10 cellular contexts compared by ENCODE assay signal in genomic region chr15:95669146-95669922, GRCh38.
DNase-seq lines count a peak whose midpoint lies in the region; ATAC-seq and TF ChIP-seq lines count a peak whose summit lies in the region.
"Had no signal": no experiment of that assay in that cellular context is flagged by ENCODE, and none has a peak within 500 bp of the region (broad histone marks: within the 10 kb centered on the region; RNA-seq: fewer than 3 reads in every experiment).

No MANE protein-coding gene starts in this region.

- WGBS in mammary epithelial cell (ENCODE audit: low coverage, missing lambda C conversion rate): 72% methylated on average over 10 of the region's 10 CpGs
- WGBS in upper lobe of left lung, 2 donors: 48 to 51% methylated on average over 10 of the region's 10 CpGs

- no peak overlapping the region for H3K4me3 Mint-ChIP-seq in T-helper 17 cell

- no peak overlapping the region for H2AFZ ChIP-seq in mammary epithelial cell (ENCODE audit: low read depth, low read length)

- no peak for TF ChIP-seq EP300 in upper lobe of left lung (IDR thresholded peaks at IDR 0.05)

- in situ Hi-C loops in mammary epithelial cell (cut with MboI; ENCODE audit: low sequenced_read_pairs in 2 of 2): no loop called here

- H3K9me3 ChIP-seq in breast epithelium (no peaks in the 10 kb centered on the region), mammary epithelial cell (replicated peaks; ENCODE audit: insufficient read depth, low read length) (no peaks in the 10 kb centered on the region), MG63 (no peaks in the 10 kb centered on the region), upper lobe of left lung (no peaks in the 10 kb centered on the region), T-helper 17 cell (ENCODE audit: control insufficient read depth, low read length, poor library complexity, severe bottlenecking) (no peaks in the 10 kb centered on the region)

- H3K27me3 Mint-ChIP-seq in T-helper 17 cell: no peaks in the 10 kb centered on the region

- TF ChIP-seq CTCF in breast epithelium (IDR thresholded peaks at IDR 0.05) (no peak), mammary epithelial cell (conservative IDR thresholded peaks at IDR 0.05 in 1 of 2, IDR thresholded peaks at IDR 0.05 in 1 of 2; ENCODE audit: extremely low read depth in 1 of 2, insufficient read depth in 1 of 2, low read depth in 1 of 2, low read length in 2 of 2) (no peak), upper lobe of left lung (IDR thresholded peaks at IDR 0.05) (no peak)

- no peaks in the 10 kb centered on the region for H3K36me3 ChIP-seq in breast epithelium
- no peaks in the 10 kb centered on the region for H3K36me3 ChIP-seq in mammary epithelial cell (ENCODE audit: insufficient read depth, low read length)
- no peaks in the 10 kb centered on the region for H3K36me3 ChIP-seq in MG63
- H3K36me3 ChIP-seq in upper lobe of left lung: no peaks in the 10 kb centered on the region

- H4K20me1 ChIP-seq in mammary epithelial cell (ENCODE audit: insufficient read depth, low read length): no peaks in the 10 kb centered on the region

- H3K27me3 ChIP-seq in breast epithelium (no peaks in the 10 kb centered on the region), mammary epithelial cell (ENCODE audit: insufficient read depth, low read length) (no peaks in the 10 kb centered on the region), MG63 (no peaks in the 10 kb centered on the region), upper lobe of left lung (no peaks in the 10 kb centered on the region)

- BruUV-seq in mammary epithelial cell (replicated peaks; lab: Mats Ljungman, UMichigan): no TSS peak

- TF ChIP-seq POLR2A in breast epithelium (IDR thresholded peaks at IDR 0.05): no peak
- TF ChIP-seq POLR2A in upper lobe of left lung (IDR thresholded peaks at IDR 0.05): no peak

- H3K27ac ChIP-seq in breast epithelium (peak overlapping the region; percentile 36 to 40), mammary epithelial cell (ENCODE audit: insufficient read depth, low read depth, low read length) (no peak overlapping the region), upper lobe of left lung (peak overlapping the region; percentile 3 to 46 (median 34))

- H3K27ac Mint-ChIP-seq in T-helper 17 cell: no peak overlapping the region

- H3K79me2 ChIP-seq in mammary epithelial cell (ENCODE audit: insufficient read depth, low read length): no peaks in the 10 kb centered on the region

- dilution Hi-C loops in mammary epithelial cell (cut with HindIII; ENCODE audit: low sequenced_read_pairs): no loop called here

- H3K4me2 ChIP-seq in mammary epithelial cell (ENCODE audit: insufficient read depth, low read depth, low read length): no peak overlapping the region

- H3K9ac ChIP-seq in mammary epithelial cell (ENCODE audit: insufficient read depth, low read length): no peak overlapping the region

- ATAC-seq in upper lobe of left lung (ENCODE audit: low FRiP score in 2 of 2) (no peak), HG02642 (IDR thresholded peaks at IDR 0.05; ENCODE audit: poor library complexity, unreplicated experiment) (no peak), T-helper 17 cell (no peak)

- H3K36me3 Mint-ChIP-seq in T-helper 17 cell (ENCODE audit: low read depth): no peaks in the 10 kb centered on the region

- no peaks in the 10 kb centered on the region for H3K4me1 Mint-ChIP-seq in T-helper 17 cell

- H3K4me1 ChIP-seq in breast epithelium (no peaks in the 10 kb centered on the region), mammary epithelial cell (ENCODE audit: insufficient read depth, low read length) (no peaks in the 10 kb centered on the region), upper lobe of left lung (peaks cover 0 to 4% (median 0%) of the 10 kb centered on the region in 4 donors)

- H3K4me3 ChIP-seq in breast epithelium (peak overlapping the region in 2 of 3 donors; percentile 7 to 51), mammary epithelial cell (replicated peaks in 1 of 3; ENCODE audit: insufficient read depth in 1 of 3, low read depth in 2 of 3, low read length in 3 of 3) (no peak overlapping the region), MG63 (peak overlapping the region; percentile 23), upper lobe of left lung (peak overlapping the region in 2 of 4 donors; percentile 7 to 21)

- CTCF ChIA-PET in mammary epithelial cell (lab: Charles Lee; ENCODE audit: low non-redundant PET): no interaction called here

- intact Hi-C loops in breast epithelium (cut with DNase I; ENCODE audit: low total_unique reads) (no loop called here), mammary epithelial cell (cut with micrococcal nuclease) (no loop called here)

- DNase-seq in breast epithelium (ENCODE audit: low spot score in 2 of 2): no peak
- no peak for DNase-seq in mammary epithelial cell
- DNase-seq in MG63: peak; percentile 15
- peak; percentile 1 for DNase-seq in fibroblast of the conjunctiva (ENCODE audit: low read depth)
- DNase-seq in upper lobe of left lung: no peak
- DNase-seq in OCI-M2 (lab: John Stamatoyannopoulos, UW; ENCODE audit: unreplicated experiment): no peak
- DNase-seq in T-helper 17 cell: no peak
- DNase-seq: NCI-H1092, occipital lobe had no signal

Comparison
In these comparisons a context has a peak if more than half of its experiments do, and no peak if none do; other contexts are left out.
1. H3K4me3 ChIP-seq: peak in breast epithelium (2 of 3) and MG63 (single experiment); none in mammary epithelial cell (0 of 3).
2. DNase-seq: peak in MG63 (single experiment) and fibroblast of the conjunctiva (single experiment); none in breast epithelium (0 of 2), mammary epithelial cell (single experiment), upper lobe of left lung (0 of 2), OCI-M2 (single experiment) and T-helper 17 cell (0 of 3).